1 cellular context compared by ENCODE assay signal in the genomic region with DNA sequence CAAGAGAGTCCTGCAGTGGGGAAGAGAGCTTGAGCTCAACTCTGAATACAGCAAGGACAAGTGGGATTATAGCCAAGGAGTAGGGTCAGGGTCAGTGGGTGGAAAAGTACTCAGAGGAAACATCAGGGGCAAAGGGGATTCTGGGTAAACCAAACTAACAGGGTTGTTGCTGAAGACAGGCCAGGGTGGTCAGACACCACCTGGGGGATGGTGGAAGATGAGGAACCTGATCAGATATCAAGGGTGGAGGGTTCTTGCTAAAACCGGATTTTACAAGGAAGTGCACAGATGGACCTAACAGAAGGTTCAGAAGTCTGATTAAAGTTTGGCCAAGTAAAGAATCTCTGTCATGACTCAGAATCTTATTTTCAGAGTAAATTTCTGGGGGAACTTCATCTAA.
TF ChIP-seq lines count a peak whose summit lies in the region.

No MANE protein-coding gene starts in this region.

TF ChIP-seq in endothelial cell of umbilical vein, 7 proteins besides CTCF, POLR2A, EP300 and RAD21:
- TF ChIP-seq POLR2AphosphoS5 (IDR thresholded peaks at IDR 0.05; ENCODE audit: insufficient read depth, low read depth, low read length) (no peak), MYC (IDR thresholded peaks at IDR 0.05; ENCODE audit: low read depth, low read length) (no peak), FOS (IDR thresholded peaks at IDR 0.05; ENCODE audit: borderline replicate concordance, insufficient read depth, low read length) (no peak), JUN (IDR thresholded peaks at IDR 0.05; ENCODE audit: borderline replicate concordance, insufficient read depth, insufficient read length, low read depth) (no peak), GATA2 (IDR thresholded peaks at IDR 0.05; ENCODE audit: insufficient read depth, insufficient read length, low read depth, low read length) (no peak), MAX (IDR thresholded peaks at IDR 0.05; ENCODE audit: insufficient read depth, insufficient read length) (no peak), EZH2 (IDR thresholded peaks at IDR 0.05; ENCODE audit: borderline replicate concordance, low read depth, low read length, severe bottlenecking) (no peak)
